In the genomic region with DNA sequence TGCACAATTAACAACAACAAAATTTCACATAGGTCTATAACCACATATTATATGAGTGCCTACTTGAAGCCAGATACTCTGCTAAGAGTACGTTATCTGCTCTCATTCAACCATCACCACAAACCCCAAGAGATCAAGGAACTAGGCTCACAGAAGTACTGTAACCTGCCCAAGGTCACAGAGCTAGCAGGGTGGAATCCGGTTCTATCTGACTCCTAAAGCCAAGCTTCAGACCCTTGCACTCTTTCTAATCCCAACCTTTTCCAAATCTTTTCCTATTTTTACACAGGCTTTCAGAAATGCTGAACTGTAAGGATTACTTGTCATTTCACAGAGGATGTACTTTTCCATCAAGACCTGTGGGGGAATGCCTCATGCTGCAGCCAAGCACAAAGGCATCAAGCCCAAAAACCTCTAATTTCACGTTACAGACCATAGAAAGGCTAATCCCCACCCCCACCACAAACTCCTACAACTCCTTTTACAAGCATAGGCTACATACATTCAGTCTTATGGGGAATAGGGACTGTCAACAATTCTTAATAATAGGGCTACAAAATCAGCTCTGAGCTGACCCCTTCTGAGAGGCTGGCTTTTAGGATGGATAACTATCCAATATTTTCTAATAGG, we compare ENCODE assay signal across 1 cellular context.
TF ChIP-seq lines count a peak whose summit lies in the region.

No MANE protein-coding gene starts in this region.

TF ChIP-seq in WTC11, 78 proteins besides CTCF, POLR2A, EP300 and RAD21 (continued from another document):
- TF ChIP-seq, protein P1, sequence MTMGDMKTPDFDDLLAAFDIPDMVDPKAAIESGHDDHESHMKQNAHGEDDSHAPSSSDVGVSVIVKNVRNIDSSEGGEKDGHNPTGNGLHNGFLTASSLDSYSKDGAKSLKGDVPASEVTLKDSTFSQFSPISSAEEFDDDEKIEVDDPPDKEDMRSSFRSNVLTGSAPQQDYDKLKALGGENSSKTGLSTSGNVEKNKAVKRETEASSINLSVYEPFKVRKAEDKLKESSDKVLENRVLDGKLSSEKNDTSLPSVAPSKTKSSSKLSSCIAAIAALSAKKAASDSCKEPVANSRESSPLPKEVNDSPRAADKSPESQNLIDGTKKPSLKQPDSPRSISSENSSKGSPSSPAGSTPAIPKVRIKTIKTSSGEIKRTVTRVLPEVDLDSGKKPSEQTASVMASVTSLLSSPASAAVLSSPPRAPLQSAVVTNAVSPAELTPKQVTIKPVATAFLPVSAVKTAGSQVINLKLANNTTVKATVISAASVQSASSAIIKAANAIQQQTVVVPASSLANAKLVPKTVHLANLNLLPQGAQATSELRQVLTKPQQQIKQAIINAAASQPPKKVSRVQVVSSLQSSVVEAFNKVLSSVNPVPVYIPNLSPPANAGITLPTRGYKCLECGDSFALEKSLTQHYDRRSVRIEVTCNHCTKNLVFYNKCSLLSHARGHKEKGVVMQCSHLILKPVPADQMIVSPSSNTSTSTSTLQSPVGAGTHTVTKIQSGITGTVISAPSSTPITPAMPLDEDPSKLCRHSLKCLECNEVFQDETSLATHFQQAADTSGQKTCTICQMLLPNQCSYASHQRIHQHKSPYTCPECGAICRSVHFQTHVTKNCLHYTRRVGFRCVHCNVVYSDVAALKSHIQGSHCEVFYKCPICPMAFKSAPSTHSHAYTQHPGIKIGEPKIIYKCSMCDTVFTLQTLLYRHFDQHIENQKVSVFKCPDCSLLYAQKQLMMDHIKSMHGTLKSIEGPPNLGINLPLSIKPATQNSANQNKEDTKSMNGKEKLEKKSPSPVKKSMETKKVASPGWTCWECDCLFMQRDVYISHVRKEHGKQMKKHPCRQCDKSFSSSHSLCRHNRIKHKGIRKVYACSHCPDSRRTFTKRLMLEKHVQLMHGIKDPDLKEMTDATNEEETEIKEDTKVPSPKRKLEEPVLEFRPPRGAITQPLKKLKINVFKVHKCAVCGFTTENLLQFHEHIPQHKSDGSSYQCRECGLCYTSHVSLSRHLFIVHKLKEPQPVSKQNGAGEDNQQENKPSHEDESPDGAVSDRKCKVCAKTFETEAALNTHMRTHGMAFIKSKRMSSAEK (CRISPR knock-in tag; IDR thresholded peaks at IDR 0.05; ENCODE audit: borderline replicate concordance): no peak
- no peak for TF ChIP-seq E2F5 (CRISPR knock-in tag; IDR thresholded peaks at IDR 0.05)
- TF ChIP-seq GABPB1 (CRISPR knock-in tag; IDR thresholded peaks at IDR 0.05): no peak
- no peak for TF ChIP-seq IRF1 (CRISPR knock-in tag; IDR thresholded peaks at IDR 0.05)
